4 cellular contexts compared by ENCODE assay signal in the genomic region with DNA sequence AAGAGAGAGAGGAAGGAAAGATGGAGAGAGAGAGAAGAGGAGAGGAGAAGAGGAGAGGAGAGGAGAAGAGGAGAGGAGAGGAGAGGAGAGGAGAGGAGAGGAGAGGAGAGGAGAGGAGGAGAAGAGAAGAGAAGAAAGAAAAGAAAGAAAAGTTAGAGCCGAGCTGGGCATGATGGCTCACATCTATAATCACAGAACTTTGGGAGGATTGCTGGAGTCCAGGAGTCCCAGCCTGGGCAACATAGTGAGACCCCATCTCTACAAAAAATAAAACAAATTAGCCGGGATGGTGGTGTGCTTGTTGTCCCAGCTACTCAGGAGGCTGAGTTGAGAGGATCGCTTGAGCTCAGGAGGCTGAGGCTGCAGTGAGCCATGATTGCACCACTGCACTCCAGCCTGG.
DNase-seq lines count a peak whose midpoint lies in the region; ATAC-seq, FAIRE-seq and TF ChIP-seq lines count a peak whose summit lies in the region.
"Not testable (repeated sequence)": the region's sequence is repeated elsewhere in the genome, so short reads cannot be mapped to it uniquely, and the experiment has no call there.

No MANE protein-coding gene starts in this region.

- TF ChIP-seq POLR2A in K562 (conservative IDR thresholded peaks at IDR 0.05); thyroid gland (IDR thresholded peaks at IDR 0.05): not testable (repeated sequence)

- ATAC-seq in K562: not testable (repeated sequence)

- peaks cover 0 to 22% of the 10 kb centered on the region in 2 experiments; a peak in 2 of 5 replicates for H3K4me1 ChIP-seq in K562 (replicated peaks in 1 of 2; ENCODE audit: control insufficient read depth in 2 of 2, insufficient read depth in 2 of 2, low read length in 2 of 2)
- peaks cover 87 to 93% of the 10 kb centered on the region in 2 donors for H3K4me1 ChIP-seq in thyroid gland

- H3K27me3 Mint-ChIP-seq in activated naive CD8-positive, alpha-beta T cell treated with anti-CD3 and anti-CD28 coated beads for 36 hours: not testable (repeated sequence)
- peaks cover 40% of the 10 kb centered on the region for H3K27me3 Mint-ChIP-seq in nephron progenitor cell (ENCODE audit: low read depth, poor library complexity)

- not testable (repeated sequence) for H3K9ac ChIP-seq in K562 (ENCODE audit: insufficient read depth in 1 of 2, low read depth in 2 of 2, low read length in 2 of 2)

- not testable (repeated sequence) for H3K9me3 Mint-ChIP-seq in activated naive CD8-positive, alpha-beta T cell treated with anti-CD3 and anti-CD28 coated beads for 36 hours
- peaks cover 13% of the 10 kb centered on the region for H3K9me3 Mint-ChIP-seq in nephron progenitor cell

- CTCF ChIA-PET in K562 (lab: Yijun Ruan, JAX; ENCODE audit: low intra/inter-chr PET ratio): not testable (repeated sequence)

- 3% methylated on average over 3 of the region's 3 CpGs for WGBS in K562 (ENCODE audit: insufficient coverage, low coverage, missing lambda C conversion rate)
- 84 to 95% methylated on average over 3 of the region's 3 CpGs for WGBS in thyroid gland, 2 donors

- not testable (repeated sequence) for H3K4me3 Mint-ChIP-seq in activated naive CD8-positive, alpha-beta T cell treated with anti-CD3 and anti-CD28 coated beads for 36 hours; nephron progenitor cell

- H3K9me3 ChIP-seq in K562 (replicated peaks; ENCODE audit: control insufficient read depth, insufficient read depth, low read depth, low read length); thyroid gland: not testable (repeated sequence)

- not testable (repeated sequence) for TF ChIP-seq RAD21 in K562 (CRISPR knock-in tag; conservative IDR thresholded peaks at IDR 0.05 in 1 of 2, IDR thresholded peaks at IDR 0.05 in 1 of 2)

- not testable (repeated sequence) for H4K20me1 ChIP-seq in K562 (replicated peaks; ENCODE audit: control insufficient read depth, insufficient read depth, low read length)

- H2AFZ ChIP-seq in K562 (ENCODE audit: low read depth, low read length): not testable (repeated sequence)

- not testable (repeated sequence) for H3K36me3 Mint-ChIP-seq in activated naive CD8-positive, alpha-beta T cell treated with anti-CD3 and anti-CD28 coated beads for 36 hours; nephron progenitor cell (ENCODE audit: low read depth)

- not testable (repeated sequence) for DNase-seq in activated naive CD8-positive, alpha-beta T cell treated with anti-CD3 and anti-CD28 coated beads for 36 hours; K562 (ENCODE audit: extremely low read depth in 1 of 4, low spot score in 3 of 4); nephron progenitor cell; thyroid gland

- not testable (repeated sequence) for H3K4me3 ChIP-seq in K562; thyroid gland (replicated peaks in 1 of 3)

- in situ Hi-C loops in K562 (cut with MboI): not testable (repeated sequence)

- not testable (repeated sequence) for TF ChIP-seq EP300 in K562 (IDR thresholded peaks at IDR 0.05; ENCODE audit: low read length)

- POLR2A ChIA-PET in K562 (lab: Yijun Ruan, JAX): interaction anchor here (1.2 to 1.5 kb wide), 2 partner anchors 8 to 12 kb away, joined by 3 to 5 read pairs; no protein-coding TSS in a partner anchor

- H3K79me2 ChIP-seq in K562 (ENCODE audit: control insufficient read depth, insufficient read depth, low read length): not testable (repeated sequence)

- H3K27ac Mint-ChIP-seq in activated naive CD8-positive, alpha-beta T cell treated with anti-CD3 and anti-CD28 coated beads for 36 hours: peak overlapping the region; percentile 38
- peak overlapping the region; percentile 71 for H3K27ac Mint-ChIP-seq in nephron progenitor cell

- peaks cover 44 to 75% of the 10 kb centered on the region in 2 experiments; a peak in 4 of 5 replicates for H3K27me3 ChIP-seq in K562 (ENCODE audit: control insufficient read depth in 2 of 2, insufficient read depth in 2 of 2, low read length in 2 of 2)
- not testable (repeated sequence) for H3K27me3 ChIP-seq in thyroid gland

- not testable (repeated sequence) for H3K4me1 Mint-ChIP-seq in activated naive CD8-positive, alpha-beta T cell treated with anti-CD3 and anti-CD28 coated beads for 36 hours
- H3K4me1 Mint-ChIP-seq in nephron progenitor cell: peaks cover 60% of the 10 kb centered on the region

- not testable (repeated sequence) for BruUV-seq in K562 (replicated peaks; lab: Mats Ljungman, UMichigan)

- not testable (repeated sequence) for TF ChIP-seq CTCF in K562 (IDR thresholded peaks at IDR 0.05 in 2 of 3, conservative IDR thresholded peaks at IDR 0.05 in 1 of 3; ENCODE audit: insufficient read depth in 2 of 3, low read depth in 1 of 3, low read length in 3 of 3); nephron progenitor cell (IDR thresholded peaks at IDR 0.05); thyroid gland (IDR thresholded peaks at IDR 0.05)

- not testable (repeated sequence) for FAIRE-seq in K562 (lab: Jason Lieb, UNC)

- not testable (repeated sequence) for H3K27ac ChIP-seq in K562 (ENCODE audit: extremely low read depth, low read depth, low read length)
- H3K27ac ChIP-seq in thyroid gland: peak overlapping the region; percentile 67 to 81 (median 72)

- H3K36me3 ChIP-seq in K562 (ENCODE audit: control insufficient read depth, insufficient read depth, low read length); thyroid gland: not testable (repeated sequence)

- not testable (repeated sequence) for H3K4me2 ChIP-seq in K562 (ENCODE audit: insufficient read depth, low read length)

- intact Hi-C loops in K562 (cut with micrococcal nuclease): not testable (repeated sequence)
- intact Hi-C loops in thyroid gland (cut with DNase I): loop anchor here (5.0 kb wide), 1 partner anchor 168 kb away; no protein-coding TSS in a partner anchor

- not testable (repeated sequence) for H3K9me1 ChIP-seq in K562 (ENCODE audit: control insufficient read depth, insufficient read depth, low read length)

TF ChIP-seq in K562, 482 proteins besides CTCF, POLR2A, EP300 and RAD21:
- peak; percentile 35; the same call in 1 of the 2 replicates for TF ChIP-seq ZNF121 (CRISPR knock-in tag; conservative IDR thresholded peaks at IDR 0.05)
TF ChIP-seq in K562: peak in this region for 1; not testable (repeated sequence) for 481.
